In genomic region chr1:47192458-47193384, GRCh38 we compare ENCODE assay signal across 1 cellular context.
TF ChIP-seq lines count a peak whose summit lies in the region.

No MANE protein-coding gene starts in this region.

TF ChIP-seq in HepG2, 621 proteins besides CTCF, POLR2A, EP300 and RAD21 (continued from another document and continues in another):
- 0 out of 2 replicates have a peak, but pooled peaks have one; percentile 55 for TF ChIP-seq IRF1 (CRISPR knock-in tag; IDR thresholded peaks at IDR 0.05; ENCODE audit: low read depth)
- no peak for TF ChIP-seq ZNF678 (CRISPR knock-in tag; IDR thresholded peaks at IDR 0.05)
- TF ChIP-seq RFX3 (CRISPR knock-in tag; IDR thresholded peaks at IDR 0.05) = peak; percentile 62; the same call in 1 of the 2 replicates
- TF ChIP-seq PAXIP1 (CRISPR knock-in tag; conservative IDR thresholded peaks at IDR 0.05) = peak; percentile 96
- no peak for TF ChIP-seq ZNF605 (CRISPR knock-in tag; IDR thresholded peaks at IDR 0.05)
- no peak for TF ChIP-seq KLF6 (CRISPR knock-in tag; IDR thresholded peaks at IDR 0.05)
- TF ChIP-seq ZNF333 (CRISPR knock-in tag; IDR thresholded peaks at IDR 0.05; ENCODE audit: borderline replicate concordance) = 0 out of 2 replicates have a peak, but pooled peaks have one; percentile 77
- no peak for TF ChIP-seq ZNF672 (CRISPR knock-in tag; IDR thresholded peaks at IDR 0.05)
- no peak for TF ChIP-seq ZNF367 (CRISPR knock-in tag; IDR thresholded peaks at IDR 0.05; ENCODE audit: borderline replicate concordance)
- peak; percentile 70 for TF ChIP-seq FOXA3 (CRISPR knock-in tag; IDR thresholded peaks at IDR 0.05)
- TF ChIP-seq RXRA (CRISPR knock-in tag; IDR thresholded peaks at IDR 0.05) = peak; percentile 30
- no peak for TF ChIP-seq CREBL2 (CRISPR knock-in tag; IDR thresholded peaks at IDR 0.05; ENCODE audit: borderline replicate concordance)
- TF ChIP-seq ZNF512B (CRISPR knock-in tag; IDR thresholded peaks at IDR 0.05; ENCODE audit: borderline replicate concordance) = 0 out of 2 replicates have a peak, but pooled peaks have one; percentile 19
- TF ChIP-seq ZFP41 (CRISPR knock-in tag; IDR thresholded peaks at IDR 0.05; ENCODE audit: borderline replicate concordance) = no peak
- 0 out of 2 replicates have a peak, but pooled peaks have one; percentile 30 for TF ChIP-seq E2F1 (CRISPR knock-in tag; IDR thresholded peaks at IDR 0.05)
- TF ChIP-seq MEIS2 (CRISPR knock-in tag; IDR thresholded peaks at IDR 0.05) = peak; percentile 26; the same call in 1 of the 2 replicates
- no peak for TF ChIP-seq ZNF44 (CRISPR knock-in tag; IDR thresholded peaks at IDR 0.05)
- TF ChIP-seq MIER2 (CRISPR knock-in tag; IDR thresholded peaks at IDR 0.05) = no peak
- TF ChIP-seq ATF2 (CRISPR knock-in tag; IDR thresholded peaks at IDR 0.05) = peak; percentile 33; the same call in 1 of the 2 replicates
- TF ChIP-seq SIX1 (CRISPR knock-in tag; IDR thresholded peaks at IDR 0.05; ENCODE audit: borderline replicate concordance) = no peak
- peak; percentile 40; the same call in 1 of the 2 replicates for TF ChIP-seq ARID5B (CRISPR knock-in tag; IDR thresholded peaks at IDR 0.05)
- peak; percentile 80 for TF ChIP-seq ZNF232 (CRISPR knock-in tag; IDR thresholded peaks at IDR 0.05; ENCODE audit: borderline replicate concordance)
- TF ChIP-seq KDM4B (CRISPR knock-in tag; IDR thresholded peaks at IDR 0.05) = peak; percentile 54; the same call in 1 of the 2 replicates
- TF ChIP-seq FOXO1 (CRISPR knock-in tag; IDR thresholded peaks at IDR 0.05) = peak; percentile 98
- no peak for TF ChIP-seq ZFP36L2 (CRISPR knock-in tag; IDR thresholded peaks at IDR 0.05)
- TF ChIP-seq MED8 (CRISPR knock-in tag; IDR thresholded peaks at IDR 0.05; ENCODE audit: insufficient replicate concordance) = peak; percentile 64
- TF ChIP-seq RARA (CRISPR knock-in tag; IDR thresholded peaks at IDR 0.05) = peak; percentile 80
- no peak for TF ChIP-seq ZNF768 (CRISPR knock-in tag; IDR thresholded peaks at IDR 0.05)
- peak; percentile 42; the same call in 1 of the 2 replicates for TF ChIP-seq THAP7 (CRISPR knock-in tag; IDR thresholded peaks at IDR 0.05)
- TF ChIP-seq CREB3 (CRISPR knock-in tag; IDR thresholded peaks at IDR 0.05) = no peak
- TF ChIP-seq GFI1 (CRISPR knock-in tag; IDR thresholded peaks at IDR 0.05; ENCODE audit: borderline replicate concordance) = peak; percentile 61; the same call in 1 of the 2 replicates
- TF ChIP-seq ASH2L (IDR thresholded peaks at IDR 0.05; ENCODE audit: insufficient read length, low read depth, low read length) = peak; percentile 90
- no peak for TF ChIP-seq EED (CRISPR knock-in tag; IDR thresholded peaks at IDR 0.05)
- no peak for TF ChIP-seq SCMH1 (CRISPR knock-in tag; IDR thresholded peaks at IDR 0.05; ENCODE audit: borderline replicate concordance)
- no peak for TF ChIP-seq ZNF468 (CRISPR knock-in tag; IDR thresholded peaks at IDR 0.05)
- TF ChIP-seq HNRNPH1 (optimal IDR thresholded peaks at IDR 0.05; ENCODE audit: low read depth, low read length) = no peak
- no peak for TF ChIP-seq ATF4 (CRISPR knock-in tag; IDR thresholded peaks at IDR 0.05)
- TF ChIP-seq MAZ (IDR thresholded peaks at IDR 0.05; ENCODE audit: borderline replicate concordance, low read depth, low read length) = 0 out of 2 replicates have a peak, but pooled peaks have one; percentile 21
- TF ChIP-seq MAZ (CRISPR knock-in tag; IDR thresholded peaks at IDR 0.05; ENCODE audit: low read depth) = peak; percentile 80
- TF ChIP-seq ZBTB46 (CRISPR knock-in tag; IDR thresholded peaks at IDR 0.05; ENCODE audit: borderline replicate concordance) = no peak
- no peak for TF ChIP-seq MZF1 (CRISPR knock-in tag; IDR thresholded peaks at IDR 0.05; ENCODE audit: borderline replicate concordance)
- peak; percentile 71 for TF ChIP-seq NCOA2 (CRISPR knock-in tag; IDR thresholded peaks at IDR 0.05)
- no peak for TF ChIP-seq NAIF1 (CRISPR knock-in tag; IDR thresholded peaks at IDR 0.05; ENCODE audit: borderline replicate concordance)
- TF ChIP-seq MBD4 (IDR thresholded peaks at IDR 0.05; ENCODE audit: borderline replicate concordance, low read length) = no peak
